ENCODE assay signal across 24 cellular contexts in the genomic region with DNA sequence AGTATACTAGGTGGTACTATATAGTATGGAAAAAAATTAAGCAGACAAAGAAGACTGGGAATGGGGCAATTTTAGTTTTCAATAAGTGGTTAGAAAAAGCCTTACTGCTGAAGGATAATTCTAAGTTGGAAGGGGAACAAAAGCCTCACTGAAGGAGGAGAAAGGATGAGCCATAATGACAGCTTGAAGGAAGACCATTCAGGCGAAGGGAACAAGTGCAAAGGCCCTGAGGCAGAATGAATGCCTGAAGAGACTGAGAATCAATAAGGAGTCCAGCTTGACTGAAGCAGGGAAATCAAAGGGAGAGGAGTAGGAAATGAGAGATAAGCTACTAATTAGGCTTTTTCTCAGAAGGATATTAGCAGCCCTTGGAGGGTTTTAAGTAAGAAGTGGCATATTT. TPM values are rescaled to one million over a fixed set of nuclear protein-coding genes. Genes with fewer than 3 reads are reported as not detected.
DNase-seq lines count a peak whose midpoint lies in the region; ATAC-seq and TF ChIP-seq lines count a peak whose summit lies in the region.
"Had no signal": no experiment of that assay in that cellular context is flagged by ENCODE, and none has a peak within 500 bp of the region (broad histone marks: within the 10 kb centered on the region; RNA-seq: fewer than 3 reads in every experiment).

No MANE protein-coding gene starts in this region.

- no peaks in the 10 kb centered on the region for H3K27me3 Mint-ChIP-seq in activated naive CD8-positive, alpha-beta T cell
- H3K27me3 Mint-ChIP-seq in activated naive CD8-positive, alpha-beta T cell treated with anti-CD3 and anti-CD28 coated beads for 36 hours: no peaks in the 10 kb centered on the region
- H3K27me3 Mint-ChIP-seq in T-cell (no peaks in the 10 kb centered on the region), glutamatergic neuron (ENCODE audit: unreplicated experiment) (peaks cover 3% of the 10 kb centered on the region)
- H3K27me3 Mint-ChIP-seq in stimulated activated naive B cell treated with anti-CD40 and anti-IgM and Interleukin-4, amounts not matched to agents 10 μg/mL and 1 μg/mL and 100 μg/mL, for 72 hours: no peaks in the 10 kb centered on the region
- H3K27me3 Mint-ChIP-seq: activated CD4-positive, alpha-beta T cell treated with anti-CD3 and anti-CD28 coated beads, Interleukin-2, amount 10 ng/mL, durations not matched to agents 7 days and 5 days had no signal

- POLR2A ChIA-PET in T-cell (lab: Charles Lee): interaction anchor here in 1 of 2 donors (0.6 kb wide), 1 partner anchor 44 kb away, joined by 4 read pairs; no protein-coding TSS in a partner anchor

- peak overlapping the region; percentile 42 for H3K27ac ChIP-seq in stomach smooth muscle (ENCODE audit: low read length)
- H3K27ac ChIP-seq: WERI-Rb-1 had no signal

- TF ChIP-seq CTCF in glutamatergic neuron (IDR thresholded peaks at IDR 0.05; ENCODE audit: partially characterized antibody, unreplicated experiment): no peak

- no peak for ATAC-seq in T-cell (replicated peaks in 1 of 4)
- no peak for ATAC-seq in stimulated activated naive B cell treated with anti-CD40 and anti-IgM and Interleukin-4, amounts not matched to agents 10 μg/mL and 1 μg/mL and 100 μg/mL, for 72 hours (replicated peaks)

- H3K36me3 Mint-ChIP-seq in activated naive CD8-positive, alpha-beta T cell: peaks cover 2% of the 10 kb centered on the region
- peaks cover 2% of the 10 kb centered on the region for H3K36me3 Mint-ChIP-seq in activated naive CD8-positive, alpha-beta T cell treated with anti-CD3 and anti-CD28 coated beads for 36 hours
- H3K36me3 Mint-ChIP-seq in T-cell (peaks cover 3% of the 10 kb centered on the region), glutamatergic neuron (ENCODE audit: unreplicated experiment) (no peaks in the 10 kb centered on the region)
- H3K36me3 Mint-ChIP-seq in stimulated activated naive B cell treated with anti-CD40 and anti-IgM and Interleukin-4, amounts not matched to agents 10 μg/mL and 1 μg/mL and 100 μg/mL, for 72 hours: peaks cover 2% of the 10 kb centered on the region in 2 donors
- H3K36me3 Mint-ChIP-seq: immature natural killer cell had no signal

- no peak for DNase-seq in activated naive CD8-positive, alpha-beta T cell treated with anti-CD3 and anti-CD28 coated beads for 36 hours
- no peak for DNase-seq in T-cell
- DNase-seq in glutamatergic neuron: no peak
- no peak for DNase-seq in stimulated activated naive B cell treated with anti-CD40 and anti-IgM and Interleukin-4, amounts not matched to agents 10 μg/mL and 1 μg/mL and 100 μg/mL, for 72 hours
- no peak for DNase-seq in activated CD8-positive, alpha-beta memory T cell treated with anti-CD3 and anti-CD28 coated beads, Interleukin-2, amount 50 U/mL, for 4 hours
- no peak for DNase-seq in 8988T
- DNase-seq: activated CD4-positive, alpha-beta T cell treated with anti-CD3 and anti-CD28 coated beads, Interleukin-2, amount 10 ng/mL, durations not matched to agents 7 days and 5 days; activated naive CD4-positive, alpha-beta T cell treated with anti-CD3 and anti-CD28 coated beads for 36 hours; foreskin fibroblast; hypothalamus; immature natural killer cell; NCI-H1436; NCI-H2081 treated with DMSO at 0.1 percent for 48 hours; NCI-H446 treated with DMSO at 0.1 percent for 48 hours; OCI-M1; small intestine; stimulated activated CD4-positive, alpha-beta T cell treated with anti-CD3 and anti-CD28 coated beads, Interleukin-1b, Interleukin-23, amount 100 ng/mL, for 48 hours; substantia nigra; WERI-Rb-1 had no signal

- H3K9ac ChIP-seq in stomach smooth muscle (ENCODE audit: low read length in 2 of 2): no peak overlapping the region

- H3K27me3 ChIP-seq in stomach smooth muscle (ENCODE audit: control insufficient read depth in 1 of 2, insufficient read depth in 2 of 2, low read length in 2 of 2): no peaks in the 10 kb centered on the region

- H3K9me3 Mint-ChIP-seq in activated naive CD8-positive, alpha-beta T cell (ENCODE audit: low read depth): no peaks in the 10 kb centered on the region
- peaks cover 1% of the 10 kb centered on the region for H3K9me3 Mint-ChIP-seq in activated naive CD8-positive, alpha-beta T cell treated with anti-CD3 and anti-CD28 coated beads for 36 hours
- H3K9me3 Mint-ChIP-seq in T-cell (no peaks in the 10 kb centered on the region), glutamatergic neuron (ENCODE audit: unreplicated experiment) (no peaks in the 10 kb centered on the region)
- H3K9me3 Mint-ChIP-seq in stimulated activated naive B cell treated with anti-CD40 and anti-IgM and Interleukin-4, amounts not matched to agents 10 μg/mL and 1 μg/mL and 100 μg/mL, for 72 hours: no peaks in the 10 kb centered on the region
- H3K9me3 Mint-ChIP-seq: activated CD4-positive, alpha-beta T cell treated with anti-CD3 and anti-CD28 coated beads, Interleukin-2, amount 10 ng/mL, durations not matched to agents 7 days and 5 days; activated naive CD4-positive, alpha-beta T cell treated with anti-CD3 and anti-CD28 coated beads for 36 hours; GM23338; immature natural killer cell; nephron had no signal

- no peak overlapping the region for H3K4me3 Mint-ChIP-seq in activated naive CD8-positive, alpha-beta T cell
- H3K4me3 Mint-ChIP-seq in activated naive CD8-positive, alpha-beta T cell treated with anti-CD3 and anti-CD28 coated beads for 36 hours: no peak overlapping the region
- H3K4me3 Mint-ChIP-seq in T-cell (no peak overlapping the region), glutamatergic neuron (ENCODE audit: unreplicated experiment) (peak overlapping the region; percentile 44)
- no peak overlapping the region for H3K4me3 Mint-ChIP-seq in stimulated activated naive B cell treated with anti-CD40 and anti-IgM and Interleukin-4, amounts not matched to agents 10 μg/mL and 1 μg/mL and 100 μg/mL, for 72 hours
- H3K4me3 Mint-ChIP-seq: activated CD4-positive, alpha-beta T cell treated with anti-CD3 and anti-CD28 coated beads, Interleukin-2, amount 10 ng/mL, durations not matched to agents 7 days and 5 days; immature natural killer cell; nephron had no signal

- H3K4me1 Mint-ChIP-seq in activated naive CD8-positive, alpha-beta T cell (ENCODE audit: low read depth): peaks cover 44% of the 10 kb centered on the region
- H3K4me1 Mint-ChIP-seq in activated naive CD8-positive, alpha-beta T cell treated with anti-CD3 and anti-CD28 coated beads for 36 hours: peaks cover 31% of the 10 kb centered on the region
- peaks cover 41 to 51% (median 47%) of the 10 kb centered on the region in 3 donors for H3K4me1 Mint-ChIP-seq in T-cell
- H3K4me1 Mint-ChIP-seq in glutamatergic neuron (ENCODE audit: low read depth, unreplicated experiment): peaks cover 18% of the 10 kb centered on the region
- peaks cover 15 to 27% of the 10 kb centered on the region in 2 donors for H3K4me1 Mint-ChIP-seq in stimulated activated naive B cell treated with anti-CD40 and anti-IgM and Interleukin-4, amounts not matched to agents 10 μg/mL and 1 μg/mL and 100 μg/mL, for 72 hours

- H3K4me3 ChIP-seq in stomach smooth muscle (ENCODE audit: low read length in 2 of 2): no peak overlapping the region
- H3K4me3 ChIP-seq: coronary artery, GM23338 had no signal

- H3K27ac Mint-ChIP-seq in activated naive CD8-positive, alpha-beta T cell: peak overlapping the region; percentile 22
- H3K27ac Mint-ChIP-seq in activated naive CD8-positive, alpha-beta T cell treated with anti-CD3 and anti-CD28 coated beads for 36 hours: no peak overlapping the region
- H3K27ac Mint-ChIP-seq in T-cell (peak overlapping the region; percentile 61 to 80), glutamatergic neuron (ENCODE audit: unreplicated experiment) (peak overlapping the region; percentile 4)
- no peak overlapping the region for H3K27ac Mint-ChIP-seq in stimulated activated naive B cell treated with anti-CD40 and anti-IgM and Interleukin-4, amounts not matched to agents 10 μg/mL and 1 μg/mL and 100 μg/mL, for 72 hours
- H3K27ac Mint-ChIP-seq: activated CD4-positive, alpha-beta T cell treated with anti-CD3 and anti-CD28 coated beads, Interleukin-2, amount 10 ng/mL, durations not matched to agents 7 days and 5 days; activated naive CD4-positive, alpha-beta T cell treated with anti-CD3 and anti-CD28 coated beads for 36 hours had no signal

- no peaks in the 10 kb centered on the region for H3K9me3 ChIP-seq in stomach smooth muscle (ENCODE audit: control insufficient read depth in 2 of 2, low read length in 2 of 2)

- H3K4me1 ChIP-seq in stomach smooth muscle (ENCODE audit: control insufficient read depth, insufficient read depth, low read length): peaks cover 11% of the 10 kb centered on the region

- CTCF ChIA-PET in T-cell (lab: Charles Lee): interaction anchor here in 1 of 2 donors (0.8 to 1.3 kb wide), 2 partner anchors 11 to 15 kb away, joined by 3 to 4 read pairs; no protein-coding TSS in a partner anchor

- H3K36me3 ChIP-seq in stomach smooth muscle (ENCODE audit: control insufficient read depth in 2 of 2, insufficient read depth in 2 of 2, low read length in 2 of 2): no peaks in the 10 kb centered on the region
- H3K36me3 ChIP-seq: WERI-Rb-1 had no signal

RNA-seq across cellular contexts. Expression of gene PPP1R13B, which starts 28.5 kb away (rescaled TPM):
- 1 to 10 TPM; 8.5 to 9.8 TPM for total RNA-seq in activated naive CD8-positive, alpha-beta T cell treated with anti-CD3 and anti-CD28 coated beads for 36 hours
- total RNA-seq in T-cell (10 to 100 TPM; 23.8 to 32.4 (median 29.9) TPM), glutamatergic neuron (ENCODE audit: unreplicated experiment) (24.6 TPM)

Comparison
In these comparisons a context has a peak if more than half of its experiments do, and no peak if none do; other contexts are left out.
1. H3K27ac Mint-ChIP-seq: peak in activated naive CD8-positive, alpha-beta T cell (single experiment), T-cell (2 of 2) and glutamatergic neuron (single experiment); none in activated naive CD8-positive, alpha-beta T cell treated with anti-CD3 and anti-CD28 coated beads for 36 hours (single experiment) and stimulated activated naive B cell treated with anti-CD40 and anti-IgM and Interleukin-4, amounts not matched to agents 10 μg/mL and 1 μg/mL and 100 μg/mL, for 72 hours (single experiment).